ENCODE assay signal across 1 cellular context in genomic region chr6:166365806-166366205, GRCh38.
TF ChIP-seq lines count a peak whose summit lies in the region.

No MANE protein-coding gene starts in this region.

TF ChIP-seq in IMR-90, 13 proteins besides CTCF, POLR2A, EP300 and RAD21:
- TF ChIP-seq SMC3 (IDR thresholded peaks at IDR 0.05; ENCODE audit: low read depth, low read length) (no peak), RCOR1 (IDR thresholded peaks at IDR 0.05; ENCODE audit: insufficient replicate concordance, low read length) (no peak), FOS (IDR thresholded peaks at IDR 0.05; ENCODE audit: low read depth, low read length) (no peak), CEBPB (IDR thresholded peaks at IDR 0.05; ENCODE audit: low read depth, low read length) (no peak), MAFK (IDR thresholded peaks at IDR 0.05; ENCODE audit: low read depth, low read length) (no peak), MAZ (IDR thresholded peaks at IDR 0.05; ENCODE audit: borderline replicate concordance, low read depth, low read length) (no peak), BHLHE40 (IDR thresholded peaks at IDR 0.05; ENCODE audit: low read depth, low read length) (no peak), RFX5 (IDR thresholded peaks at IDR 0.05; ENCODE audit: low read depth, low read length) (no peak)
- TF ChIP-seq, protein P1, sequence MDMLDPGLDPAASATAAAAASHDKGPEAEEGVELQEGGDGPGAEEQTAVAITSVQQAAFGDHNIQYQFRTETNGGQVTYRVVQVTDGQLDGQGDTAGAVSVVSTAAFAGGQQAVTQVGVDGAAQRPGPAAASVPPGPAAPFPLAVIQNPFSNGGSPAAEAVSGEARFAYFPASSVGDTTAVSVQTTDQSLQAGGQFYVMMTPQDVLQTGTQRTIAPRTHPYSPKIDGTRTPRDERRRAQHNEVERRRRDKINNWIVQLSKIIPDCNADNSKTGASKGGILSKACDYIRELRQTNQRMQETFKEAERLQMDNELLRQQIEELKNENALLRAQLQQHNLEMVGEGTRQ (IDR thresholded peaks at IDR 0.05; ENCODE audit: low read depth, low read length) = no peak
